1 cellular context compared by ENCODE assay signal in the genomic region with DNA sequence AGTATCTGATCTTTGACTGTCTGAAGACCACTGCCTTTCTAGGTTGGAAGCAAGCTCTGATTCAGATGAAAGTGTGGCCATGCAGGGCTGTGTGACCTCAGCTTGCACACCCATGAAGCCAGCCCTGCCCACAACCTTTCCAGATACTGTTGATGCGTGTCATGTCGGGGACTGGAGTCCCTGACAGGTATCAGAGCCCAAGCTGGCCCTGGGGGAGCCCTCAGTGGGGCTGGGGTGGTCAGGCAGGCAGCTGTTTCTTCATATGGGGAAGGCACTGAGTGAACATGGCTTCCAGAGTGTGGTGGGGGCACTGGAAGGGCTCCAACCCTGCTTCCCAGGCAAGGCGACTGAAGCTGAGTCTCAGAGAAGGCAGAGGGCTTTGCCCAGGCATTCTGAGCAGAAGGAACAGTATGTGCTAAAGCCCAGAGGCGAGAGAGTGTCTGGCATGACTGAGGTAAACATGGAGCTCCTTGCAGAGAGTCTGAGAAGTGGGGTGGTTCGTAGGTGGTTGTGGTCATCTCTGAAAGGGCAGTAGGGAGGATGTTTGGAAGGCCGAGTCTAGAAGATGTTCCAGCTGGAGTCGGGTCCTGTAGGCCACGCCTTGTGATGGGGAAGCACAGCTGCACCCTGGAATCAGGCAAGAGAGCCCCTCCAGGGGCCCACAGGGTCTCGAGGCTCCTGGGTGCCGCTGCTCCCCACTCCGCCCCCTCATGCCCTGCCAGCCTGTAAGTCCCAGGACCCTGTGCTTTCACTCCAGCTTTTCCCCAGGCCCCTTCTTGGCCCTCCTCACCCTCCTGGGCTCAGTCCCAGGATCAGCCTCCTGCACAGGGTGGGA.
TF ChIP-seq lines count a peak whose summit lies in the region.

No MANE protein-coding gene starts in this region.

TF ChIP-seq in WTC11, 78 proteins besides CTCF, POLR2A, EP300 and RAD21 (continued from another document):
- TF ChIP-seq KAT7 (CRISPR knock-in tag; IDR thresholded peaks at IDR 0.05; ENCODE audit: borderline replicate concordance): no peak
- TF ChIP-seq OVOL2 (CRISPR knock-in tag; IDR thresholded peaks at IDR 0.05; ENCODE audit: borderline replicate concordance): no peak
- TF ChIP-seq ZNF232 (CRISPR knock-in tag; IDR thresholded peaks at IDR 0.05): no peak
- no peak for TF ChIP-seq NR1H2 (CRISPR knock-in tag; IDR thresholded peaks at IDR 0.05)
- TF ChIP-seq GRHL2 (CRISPR knock-in tag; IDR thresholded peaks at IDR 0.05; ENCODE audit: insufficient replicate concordance, severe bottlenecking): no peak
- no peak for TF ChIP-seq FOXJ3 (CRISPR knock-in tag; IDR thresholded peaks at IDR 0.05; ENCODE audit: borderline replicate concordance)
